In the genomic region with DNA sequence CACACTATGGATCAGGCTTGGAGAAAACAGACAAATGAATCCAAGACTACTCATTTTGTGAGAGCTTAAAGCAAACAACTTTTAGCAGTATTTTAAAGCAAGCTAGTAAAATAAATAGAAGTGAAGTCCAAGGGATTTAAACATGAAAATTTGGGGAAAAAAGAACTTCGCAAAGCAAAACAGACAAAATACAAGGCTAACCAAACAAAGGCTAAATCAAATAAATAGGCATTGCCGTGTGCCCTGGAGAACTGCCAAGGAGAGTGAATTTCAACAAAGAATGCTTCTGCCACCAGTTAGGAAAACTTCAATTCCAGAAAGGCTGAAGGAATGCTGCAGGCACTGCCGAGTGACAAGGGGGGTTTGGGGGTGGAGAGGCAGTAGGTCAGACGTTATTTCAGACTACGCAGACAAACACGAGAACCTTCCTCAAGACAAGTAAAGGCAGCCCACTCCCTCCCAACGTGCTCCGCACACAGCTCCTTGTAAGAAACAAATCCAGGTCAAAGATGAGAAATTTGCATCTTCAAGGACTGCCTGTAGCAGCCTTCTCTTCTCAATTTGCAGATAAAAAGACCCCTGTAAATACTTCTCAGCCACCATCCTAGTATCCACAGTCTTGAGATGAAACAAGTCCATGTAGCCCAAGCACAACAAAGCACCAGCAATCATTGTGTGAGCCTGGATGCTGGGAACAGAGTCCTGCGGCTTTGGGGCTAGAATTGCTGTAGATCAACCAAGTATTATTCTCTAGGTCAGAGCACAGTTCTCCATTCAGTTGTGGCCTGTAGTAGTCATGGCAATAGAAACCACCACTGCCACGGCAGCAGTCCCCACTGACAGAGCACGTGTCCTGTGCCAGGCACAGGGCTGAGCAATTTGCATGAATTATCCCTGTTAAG, we compare ENCODE assay signal across 1 cellular context.
TF ChIP-seq lines count a peak whose summit lies in the region.

No MANE protein-coding gene starts in this region.

TF ChIP-seq in HepG2, 621 proteins besides CTCF, POLR2A, EP300 and RAD21 (continued from another document):
- TF ChIP-seq HNF1A (IDR thresholded peaks at IDR 0.05; ENCODE audit: low read depth) (peak; percentile 89), HNF1A (CRISPR knock-in tag; IDR thresholded peaks at IDR 0.05; ENCODE audit: borderline replicate concordance) (peak; percentile 86), BRD4 (CRISPR knock-in tag; IDR thresholded peaks at IDR 0.05) (0 out of 2 replicates have a peak, but pooled peaks have one; percentile 57), HNF4A (CRISPR knock-in tag; IDR thresholded peaks at IDR 0.05) (peak; percentile 60), BORCS8-MEF2B (CRISPR knock-in tag; IDR thresholded peaks at IDR 0.05) (0 out of 2 replicates have a peak, but pooled peaks have one; percentile 31), FOXJ3 (CRISPR knock-in tag; IDR thresholded peaks at IDR 0.05; ENCODE audit: borderline replicate concordance) (peak; percentile 84; the same call in 1 of the 2 replicates), ETS1 (CRISPR knock-in tag; IDR thresholded peaks at IDR 0.05) (0 out of 2 replicates have a peak, but pooled peaks have one; percentile 31), GABPA (IDR thresholded peaks at IDR 0.05; ENCODE audit: low read depth, low read length) (no peak), GABPA (CRISPR knock-in tag; IDR thresholded peaks at IDR 0.05; ENCODE audit: low read depth) (peak; percentile 21; the same call in 1 of the 2 replicates), PITX1 (CRISPR knock-in tag; IDR thresholded peaks at IDR 0.05) (peak; percentile 54), FOXO1 (CRISPR knock-in tag; IDR thresholded peaks at IDR 0.05) (peak; percentile 63), GATA4 (IDR thresholded peaks at IDR 0.05; ENCODE audit: borderline replicate concordance, low read depth) (0 out of 2 replicates have a peak, but pooled peaks have one; percentile 13), SNAI1 (CRISPR knock-in tag; IDR thresholded peaks at IDR 0.05; ENCODE audit: borderline replicate concordance) (no peak), ZNF251 (CRISPR knock-in tag; IDR thresholded peaks at IDR 0.05) (no peak), PAF1 (CRISPR knock-in tag; IDR thresholded peaks at IDR 0.05) (no peak), NR2F6 (IDR thresholded peaks at IDR 0.05) (peak; percentile 26), NR2F6 (CRISPR knock-in tag; IDR thresholded peaks at IDR 0.05) (peak; percentile 31; the same call in 1 of the 2 replicates), CREM (IDR thresholded peaks at IDR 0.05) (peak; percentile 78), CREM (CRISPR knock-in tag; IDR thresholded peaks at IDR 0.05) (no peak), MEIS1 (CRISPR knock-in tag; IDR thresholded peaks at IDR 0.05; ENCODE audit: borderline replicate concordance) (peak; percentile 36; the same call in 1 of the 2 replicates), ZNF331 (CRISPR knock-in tag; IDR thresholded peaks at IDR 0.05) (peak; percentile 5; the same call in 1 of the 2 replicates), MIXL1 (CRISPR knock-in tag; IDR thresholded peaks at IDR 0.05) (0 out of 2 replicates have a peak, but pooled peaks have one; percentile 58), PAXIP1 (CRISPR knock-in tag; conservative IDR thresholded peaks at IDR 0.05) (peak; percentile 95), CHCHD3 (CRISPR knock-in tag; IDR thresholded peaks at IDR 0.05) (0 out of 2 replicates have a peak, but pooled peaks have one; percentile 29), FOXA3 (CRISPR knock-in tag; IDR thresholded peaks at IDR 0.05) (peak; percentile 77), MIER2 (CRISPR knock-in tag; IDR thresholded peaks at IDR 0.05) (no peak), BHLHE40 (IDR thresholded peaks at IDR 0.05; ENCODE audit: low read length) (peak; percentile 31; the same call in 1 of the 2 replicates), KLF11 (CRISPR knock-in tag; IDR thresholded peaks at IDR 0.05) (no peak), ZNF839 (CRISPR knock-in tag; IDR thresholded peaks at IDR 0.05; ENCODE audit: borderline replicate concordance) (no peak), ZNF567 (CRISPR knock-in tag; IDR thresholded peaks at IDR 0.05; ENCODE audit: borderline replicate concordance) (no peak), FOSL2 (CRISPR knock-in tag; IDR thresholded peaks at IDR 0.05) (peak; percentile 45; the same call in 1 of the 2 replicates), TEAD3 (CRISPR knock-in tag; optimal IDR thresholded peaks at IDR 0.05; ENCODE audit: borderline replicate concordance) (peak; percentile 81), MXI1 (IDR thresholded peaks at IDR 0.05; ENCODE audit: borderline replicate concordance, low read depth, low read length) (peak; percentile 58; the same call in 1 of the 3 replicates), NR2F1 (CRISPR knock-in tag; IDR thresholded peaks at IDR 0.05) (0 out of 4 replicates have a peak, but pooled peaks of 1 of the 2 experiments have one; percentile 22)
- TF ChIP-seq, protein P1, sequence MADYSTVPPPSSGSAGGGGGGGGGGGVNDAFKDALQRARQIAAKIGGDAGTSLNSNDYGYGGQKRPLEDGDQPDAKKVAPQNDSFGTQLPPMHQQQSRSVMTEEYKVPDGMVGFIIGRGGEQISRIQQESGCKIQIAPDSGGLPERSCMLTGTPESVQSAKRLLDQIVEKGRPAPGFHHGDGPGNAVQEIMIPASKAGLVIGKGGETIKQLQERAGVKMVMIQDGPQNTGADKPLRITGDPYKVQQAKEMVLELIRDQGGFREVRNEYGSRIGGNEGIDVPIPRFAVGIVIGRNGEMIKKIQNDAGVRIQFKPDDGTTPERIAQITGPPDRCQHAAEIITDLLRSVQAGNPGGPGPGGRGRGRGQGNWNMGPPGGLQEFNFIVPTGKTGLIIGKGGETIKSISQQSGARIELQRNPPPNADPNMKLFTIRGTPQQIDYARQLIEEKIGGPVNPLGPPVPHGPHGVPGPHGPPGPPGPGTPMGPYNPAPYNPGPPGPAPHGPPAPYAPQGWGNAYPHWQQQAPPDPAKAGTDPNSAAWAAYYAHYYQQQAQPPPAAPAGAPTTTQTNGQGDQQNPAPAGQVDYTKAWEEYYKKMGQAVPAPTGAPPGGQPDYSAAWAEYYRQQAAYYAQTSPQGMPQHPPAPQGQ (CRISPR knock-in tag; IDR thresholded peaks at IDR 0.05; ENCODE audit: borderline replicate concordance) = no peak
- TF ChIP-seq, protein P2, sequence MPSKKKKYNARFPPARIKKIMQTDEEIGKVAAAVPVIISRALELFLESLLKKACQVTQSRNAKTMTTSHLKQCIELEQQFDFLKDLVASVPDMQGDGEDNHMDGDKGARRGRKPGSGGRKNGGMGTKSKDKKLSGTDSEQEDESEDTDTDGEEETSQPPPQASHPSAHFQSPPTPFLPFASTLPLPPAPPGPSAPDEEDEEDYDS (CRISPR knock-in tag; IDR thresholded peaks at IDR 0.05) = 0 out of 2 replicates have a peak, but pooled peaks have one; percentile 5
- TF ChIP-seq, protein P3, sequence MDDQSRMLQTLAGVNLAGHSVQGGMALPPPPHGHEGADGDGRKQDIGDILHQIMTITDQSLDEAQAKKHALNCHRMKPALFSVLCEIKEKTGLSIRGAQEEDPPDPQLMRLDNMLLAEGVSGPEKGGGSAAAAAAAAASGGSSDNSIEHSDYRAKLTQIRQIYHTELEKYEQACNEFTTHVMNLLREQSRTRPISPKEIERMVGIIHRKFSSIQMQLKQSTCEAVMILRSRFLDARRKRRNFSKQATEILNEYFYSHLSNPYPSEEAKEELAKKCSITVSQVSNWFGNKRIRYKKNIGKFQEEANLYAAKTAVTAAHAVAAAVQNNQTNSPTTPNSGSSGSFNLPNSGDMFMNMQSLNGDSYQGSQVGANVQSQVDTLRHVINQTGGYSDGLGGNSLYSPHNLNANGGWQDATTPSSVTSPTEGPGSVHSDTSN (CRISPR knock-in tag; IDR thresholded peaks at IDR 0.05; ENCODE audit: borderline replicate concordance) = no peak
